In genomic region chr5:16931334-16932110, GRCh38 we compare ENCODE assay signal across 11 cellular contexts. TPM values are rescaled to one million over a fixed set of nuclear protein-coding genes. Genes with fewer than 3 reads are reported as not detected.
DNase-seq lines count a peak whose midpoint lies in the region; ATAC-seq and TF ChIP-seq lines count a peak whose summit lies in the region.
"Had no signal": no experiment of that assay in that cellular context is flagged by ENCODE, and none has a peak within 500 bp of the region (broad histone marks: within the 10 kb centered on the region; RNA-seq: fewer than 3 reads in every experiment).

No MANE protein-coding gene starts in this region.

- peaks cover 35% of the 10 kb centered on the region for H3K27me3 Mint-ChIP-seq in activated CD8-positive, alpha-beta memory T cell treated with anti-CD3 and anti-CD28 coated beads, Interleukin-2, amount 10 ng/mL, durations not matched to agents 7 days and 5 days

- H3K36me3 Mint-ChIP-seq in stimulated activated effector memory CD8-positive, alpha-beta T cell treated with anti-CD3 and anti-CD28 coated beads, Interleukin-12 subunit alpha, Interleukin-12 subunit beta, amount 100 ng/mL, for 72 hours, result no peaks in the 10 kb centered on the region
- H3K36me3 Mint-ChIP-seq in activated CD8-positive, alpha-beta memory T cell treated with anti-CD3 and anti-CD28 coated beads, Interleukin-2, amount 10 ng/mL, durations not matched to agents 7 days and 5 days, result no peaks in the 10 kb centered on the region
- H3K36me3 Mint-ChIP-seq: naive B cell had no signal

- CTCF ChIA-PET in PC-3 (lab: Charles Lee), result no interaction called here
- CTCF ChIA-PET in activated CD8-positive, alpha-beta memory T cell treated with anti-CD3 and anti-CD28 coated beads, Interleukin-2, amount 10 ng/mL, durations not matched to agents 7 days and 5 days (lab: Charles Lee), result no interaction called here

- H3K4me1 Mint-ChIP-seq in stimulated activated effector memory CD8-positive, alpha-beta T cell treated with anti-CD3 and anti-CD28 coated beads, Interleukin-12 subunit alpha, Interleukin-12 subunit beta, amount 100 ng/mL, for 72 hours, result peaks cover 2% of the 10 kb centered on the region
- peaks cover 6% of the 10 kb centered on the region for H3K4me1 Mint-ChIP-seq in activated CD8-positive, alpha-beta memory T cell treated with anti-CD3 and anti-CD28 coated beads, Interleukin-2, amount 10 ng/mL, durations not matched to agents 7 days and 5 days

- intact Hi-C loops in PC-3 (cut with micrococcal nuclease), result loop anchor here (5.0 to 10.0 kb wide), 2 partner anchors 57 to 84 kb away; no protein-coding TSS in a partner anchor
- intact Hi-C loops in stomach (cut with DNase I; ENCODE audit: low total_unique reads), result loop anchor here (10.0 kb wide), 3 partner anchors 127 to 253 kb away; no protein-coding TSS in a partner anchor

- H3K27me3 ChIP-seq in PC-3 (ENCODE audit: low read length) (no peaks in the 10 kb centered on the region), stomach (peaks cover 0 to 31% (median 0%) of the 10 kb centered on the region in 3 donors)

- no peak for ATAC-seq in PC-3
- ATAC-seq in stimulated activated effector memory CD8-positive, alpha-beta T cell treated with anti-CD3 and anti-CD28 coated beads, Interleukin-12 subunit alpha, Interleukin-12 subunit beta, amount 100 ng/mL, for 72 hours, result no peak
- no peak for ATAC-seq in activated CD8-positive, alpha-beta memory T cell treated with anti-CD3 and anti-CD28 coated beads, Interleukin-2, amount 10 ng/mL, durations not matched to agents 7 days and 5 days

- H3K79me2 ChIP-seq in PC-3 (ENCODE audit: low read length), result peaks cover 92% of the 10 kb centered on the region

- no TSS peak for BruUV-seq in PC-3 (replicated peaks; lab: Mats Ljungman, UMichigan)

- DNase-seq in NCI-H1092 (lab: John Stamatoyannopoulos, UW) (peak; percentile 79), PC-3 (no peak), iris pigment epithelial cell (ENCODE audit: low read depth) (peak; percentile 47), stomach (peak; percentile 84), COLO829 (ENCODE audit: low spot score) (no peak)
- DNase-seq in stimulated activated effector memory CD8-positive, alpha-beta T cell treated with anti-CD3 and anti-CD28 coated beads, Interleukin-12 subunit alpha, Interleukin-12 subunit beta, amount 100 ng/mL, for 72 hours (ENCODE audit: low spot score in 2 of 2), result no peak
- DNase-seq in activated CD8-positive, alpha-beta memory T cell treated with anti-CD3 and anti-CD28 coated beads, Interleukin-2, amount 10 ng/mL, durations not matched to agents 7 days and 5 days, result no peak
- DNase-seq: naive B cell; NCI-H524 treated with DMSO at 0.1 percent for 48 hours; stimulated activated CD4-positive, alpha-beta T cell treated with anti-CD3 and anti-CD28 coated beads, Interleukin-2, amount 100 ng/mL, for 24 hours; T-helper 1 cell had no signal

- peaks cover 72% of the 10 kb centered on the region for H4K20me1 ChIP-seq in PC-3 (ENCODE audit: low read length)

- H3K4me3 ChIP-seq in PC-3 (ENCODE audit: low read length) (no peak overlapping the region), stomach (peak overlapping the region in 1 of 4 donors; percentile 91)

- 25 to 46% (median 34%) methylated on average over 5 of the region's 5 CpGs for WGBS in stomach, 5 donors

- H3F3A ChIP-seq in PC-3 (ENCODE audit: low read length, unreplicated experiment), result no peaks in the 10 kb centered on the region

- H3K9me2 ChIP-seq in PC-3 (replicated peaks; ENCODE audit: low read length), result no peaks in the 10 kb centered on the region

- H3K27ac Mint-ChIP-seq in stimulated activated effector memory CD8-positive, alpha-beta T cell treated with anti-CD3 and anti-CD28 coated beads, Interleukin-12 subunit alpha, Interleukin-12 subunit beta, amount 100 ng/mL, for 72 hours, result no peak overlapping the region
- no peak overlapping the region for H3K27ac Mint-ChIP-seq in activated CD8-positive, alpha-beta memory T cell treated with anti-CD3 and anti-CD28 coated beads, Interleukin-2, amount 10 ng/mL, durations not matched to agents 7 days and 5 days
- H3K27ac Mint-ChIP-seq: naive B cell had no signal

- H3K9me3 Mint-ChIP-seq in stimulated activated effector memory CD8-positive, alpha-beta T cell treated with anti-CD3 and anti-CD28 coated beads, Interleukin-12 subunit alpha, Interleukin-12 subunit beta, amount 100 ng/mL, for 72 hours, result no peaks in the 10 kb centered on the region
- no peaks in the 10 kb centered on the region for H3K9me3 Mint-ChIP-seq in activated CD8-positive, alpha-beta memory T cell treated with anti-CD3 and anti-CD28 coated beads, Interleukin-2, amount 10 ng/mL, durations not matched to agents 7 days and 5 days (ENCODE audit: low read depth)

- H3K4me1 ChIP-seq in PC-3 (ENCODE audit: insufficient read depth, low read length) (peaks cover 26% of the 10 kb centered on the region), stomach (peaks cover 23 to 61% (median 57%) of the 10 kb centered on the region in 4 donors)

- no peak overlapping the region for H3K4me3 Mint-ChIP-seq in stimulated activated effector memory CD8-positive, alpha-beta T cell treated with anti-CD3 and anti-CD28 coated beads, Interleukin-12 subunit alpha, Interleukin-12 subunit beta, amount 100 ng/mL, for 72 hours
- no peak overlapping the region for H3K4me3 Mint-ChIP-seq in activated CD8-positive, alpha-beta memory T cell treated with anti-CD3 and anti-CD28 coated beads, Interleukin-2, amount 10 ng/mL, durations not matched to agents 7 days and 5 days
- H3K4me3 Mint-ChIP-seq: naive B cell had no signal

- no peak for TF ChIP-seq POLR2A in stomach (IDR thresholded peaks at IDR 0.05)

- H3K9me3 ChIP-seq in PC-3 (ENCODE audit: low read length), result no peaks in the 10 kb centered on the region
- no peaks in the 10 kb centered on the region for H3K9me3 ChIP-seq in stomach

- TF ChIP-seq EP300 in stomach (IDR thresholded peaks at IDR 0.05), result no peak

- H3K36me3 ChIP-seq in PC-3 (ENCODE audit: low read depth, low read length) (no peaks in the 10 kb centered on the region), stomach (no peaks in the 10 kb centered on the region)

- no peak overlapping the region for H3K9ac ChIP-seq in PC-3 (ENCODE audit: low read length)

- POLR2A ChIA-PET in PC-3 (lab: Charles Lee; ENCODE audit: unreplicated experiment), result interaction anchor here (0.7 kb wide), 1 partner anchor 186 kb away, joined by 3 read pairs; no protein-coding TSS in a partner anchor

- TF ChIP-seq CTCF in PC-3 (conservative IDR thresholded peaks at IDR 0.05; ENCODE audit: low read depth, low read length) (no peak), stomach (IDR thresholded peaks at IDR 0.05) (peak in 1 of 7 experiments; percentile 21)

- H3K4me2 ChIP-seq in PC-3 (ENCODE audit: low read length), result peak overlapping the region; percentile 82; the same call in 1 of the 2 replicates

- H3K27ac ChIP-seq in PC-3 (ENCODE audit: low read length) (no peak overlapping the region), stomach (peak overlapping the region; percentile 54 to 88 (median 73))

- no peak overlapping the region for H2AFZ ChIP-seq in PC-3 (ENCODE audit: low read length)

RNA-seq across cellular contexts. Expression of gene MYO10, which starts 4.6 kb away (rescaled TPM):
- 52.3 and 72.3 TPM in 2 replicates for total RNA-seq in PC-3 (2014; rRNA removed)
- 100 to 1,000 TPM in 3 of 5 donors, 10 to 100 TPM in 2; 53.8 to 233 (median 129) TPM for total RNA-seq in stomach
- polyA plus RNA-seq in stomach, result 10 to 100 TPM in 2 of 3 donors, 1 to 10 TPM in 1; 6.8 to 18.1 (median 13.7) TPM
- not detected for total RNA-seq in activated CD8-positive, alpha-beta memory T cell treated with anti-CD3 and anti-CD28 coated beads, Interleukin-2, amount 10 ng/mL, durations not matched to agents 7 days and 5 days

Comparison
In these comparisons a context has a peak if more than half of its experiments do, and no peak if none do; other contexts are left out.
1. DNase-seq: peak in NCI-H1092 (single experiment), iris pigment epithelial cell (single experiment) and stomach (single experiment); none in PC-3 (single experiment), stimulated activated effector memory CD8-positive, alpha-beta T cell treated with anti-CD3 and anti-CD28 coated beads, Interleukin-12 subunit alpha, Interleukin-12 subunit beta, amount 100 ng/mL, for 72 hours (0 of 2), activated CD8-positive, alpha-beta memory T cell treated with anti-CD3 and anti-CD28 coated beads, Interleukin-2, amount 10 ng/mL, durations not matched to agents 7 days and 5 days (single experiment) and COLO829 (single experiment).
2. RNA of gene MYO10, which starts 4.6 kb away (total RNA-seq): 53.8 to 233 TPM in stomach and 52.3 to 72.3 TPM in PC-3; not detected in activated CD8-positive, alpha-beta memory T cell treated with anti-CD3 and anti-CD28 coated beads, Interleukin-2, amount 10 ng/mL, durations not matched to agents 7 days and 5 days; every median in the first group is over 10 times any median in the second.